Comparison of ENCODE assay signal across 10 cellular contexts in genomic region chr17:77186141-77186604, GRCh38. TPM values are rescaled to one million over a fixed set of nuclear protein-coding genes. Genes with fewer than 3 reads are reported as not detected.
DNase-seq lines count a peak whose midpoint lies in the region; ATAC-seq and TF ChIP-seq lines count a peak whose summit lies in the region.
"Had no signal": no experiment of that assay in that cellular context is flagged by ENCODE, and none has a peak within 500 bp of the region (broad histone marks: within the 10 kb centered on the region; RNA-seq: fewer than 3 reads in every experiment).

No MANE protein-coding gene starts in this region.

- no peak overlapping the region for H2BK12ac ChIP-seq in H9 (ENCODE audit: insufficient read length, low read depth, low read length)

- peak; percentile 90 for ATAC-seq in stimulated activated naive CD8-positive, alpha-beta T cell treated with anti-CD3 and anti-CD28 coated beads, Interleukin-15, amount 100 ng/mL, for 72 hours

- no peak overlapping the region for H3K4ac ChIP-seq in H9 (ENCODE audit: low read depth, low read length)

- H3K79me2 ChIP-seq in H9 (ENCODE audit: insufficient read depth, low read length), result peaks cover 2% of the 10 kb centered on the region; the same call in 1 of the 2 replicates

- no peak overlapping the region for H2BK20ac ChIP-seq in H9 (ENCODE audit: low read depth, low read length, poor library complexity, severe bottlenecking)

- H3K27ac Mint-ChIP-seq in immature natural killer cell (no peak overlapping the region), H9 (no peak overlapping the region)
- H3K27ac Mint-ChIP-seq in stimulated activated naive CD8-positive, alpha-beta T cell treated with anti-CD3 and anti-CD28 coated beads, Interleukin-15, amount 100 ng/mL, for 72 hours, result no peak overlapping the region

- H4K20me1 ChIP-seq in H9 (ENCODE audit: control insufficient read depth, insufficient read depth, insufficient read length), result no peaks in the 10 kb centered on the region

- no peak overlapping the region for H2BK120ac ChIP-seq in H9 (ENCODE audit: low read depth, low read length, poor library complexity, severe bottlenecking)

- H3K27me3 Mint-ChIP-seq in immature natural killer cell (ENCODE audit: low read depth in 3 of 3), result peaks cover 0 to 4% (median under 1%) of the 10 kb centered on the region in 3 donors
- H3K27me3 Mint-ChIP-seq in stimulated activated naive CD8-positive, alpha-beta T cell treated with anti-CD3 and anti-CD28 coated beads, Interleukin-15, amount 100 ng/mL, for 72 hours, result no peaks in the 10 kb centered on the region
- no peaks in the 10 kb centered on the region for H3K27me3 Mint-ChIP-seq in H9 (ENCODE audit: low read depth)

- TF ChIP-seq CTCF in H9 (conservative IDR thresholded peaks at IDR 0.05), result no peak

- DNase-seq in activated T-cell treated with anti-CD3 and anti-CD28 coated beads for 48 hours (ENCODE audit: low read depth) (peak; percentile 15), activated T-cell treated with anti-CD3 and anti-CD28 coated beads for 4 hours (no peak), immature natural killer cell (peak; percentile 33 to 45 (median 39)), NCI-H128 (lab: John Stamatoyannopoulos, UW; ENCODE audit: unreplicated experiment) (no peak), H9 (no peak)
- DNase-seq in activated CD8-positive, alpha-beta memory T cell treated with anti-CD3 and anti-CD28 coated beads for 48 hours (ENCODE audit: low read depth in 2 of 3, low spot score in 2 of 3), result peak; percentile 7 to 44 (median 42)
- peak; percentile 56 to 83 for DNase-seq in stimulated activated naive CD8-positive, alpha-beta T cell treated with anti-CD3 and anti-CD28 coated beads, Interleukin-15, amount 100 ng/mL, for 72 hours
- no peak for DNase-seq in central memory CD4-positive, alpha-beta T cell
- DNase-seq: aorta, NCI-H1105 treated with DMSO at 0.1 percent for 48 hours had no signal

- H4K8ac ChIP-seq in H9 (replicated peaks; ENCODE audit: insufficient read length, low read depth, low read length), result no peak overlapping the region

- no peak overlapping the region for H3K23ac ChIP-seq in H9 (ENCODE audit: insufficient read length, low read depth, low read length)

- no peak overlapping the region for H2BK15ac ChIP-seq in H9 (ENCODE audit: low read depth, low read length)

- no peaks in the 10 kb centered on the region for H3K23me2 ChIP-seq in H9 (ENCODE audit: insufficient read length, low read depth, low read length, poor library complexity, severe bottlenecking)

- H3K4me1 Mint-ChIP-seq in immature natural killer cell (peaks cover 30 to 51% of the 10 kb centered on the region in 2 donors), H9 (peaks cover 11% of the 10 kb centered on the region in 2 experiments)
- H3K4me1 Mint-ChIP-seq in stimulated activated naive CD8-positive, alpha-beta T cell treated with anti-CD3 and anti-CD28 coated beads, Interleukin-15, amount 100 ng/mL, for 72 hours, result no peaks in the 10 kb centered on the region

- H3K4me3 Mint-ChIP-seq in immature natural killer cell (no peak overlapping the region), H9 (no peak overlapping the region)
- H3K4me3 Mint-ChIP-seq in stimulated activated naive CD8-positive, alpha-beta T cell treated with anti-CD3 and anti-CD28 coated beads, Interleukin-15, amount 100 ng/mL, for 72 hours, result no peak overlapping the region

- no peaks in the 10 kb centered on the region for H3K27me3 ChIP-seq in H9 (ENCODE audit: insufficient read depth, low read length)

- no peaks in the 10 kb centered on the region for H3K9me3 Mint-ChIP-seq in immature natural killer cell
- no peaks in the 10 kb centered on the region for H3K9me3 Mint-ChIP-seq in stimulated activated naive CD8-positive, alpha-beta T cell treated with anti-CD3 and anti-CD28 coated beads, Interleukin-15, amount 100 ng/mL, for 72 hours
- H3K9me3 Mint-ChIP-seq in H9, result no peaks in the 10 kb centered on the region

- no peak overlapping the region for H2AFZ ChIP-seq in H9 (ENCODE audit: low read length)

- no CpG with 5 or more reads among the region's 13 CpGs for WGBS in H9 (ENCODE audit: extremely low coverage, insufficient read length, low lambda C conversion rate)

- H3K18ac ChIP-seq in H9 (ENCODE audit: insufficient read length, low read depth, low read length), result no peak overlapping the region

- no peak overlapping the region for H3K27ac ChIP-seq in H9 (ENCODE audit: insufficient read length, low read depth, low read length)

- H3K4me2 ChIP-seq in H9 (ENCODE audit: insufficient read depth, insufficient read length, low read length), result no peak overlapping the region

- no peak overlapping the region for H3K14ac ChIP-seq in H9 (ENCODE audit: insufficient read depth, low read length)

- no peak overlapping the region for H2AK5ac ChIP-seq in H9 (ENCODE audit: insufficient read length, low read length)

- peaks cover 2 to 6% (median 5%) of the 10 kb centered on the region in 3 donors for H3K36me3 Mint-ChIP-seq in immature natural killer cell
- peaks cover under 1 to 5% (median 2%) of the 10 kb centered on the region in 3 experiments; a peak in 4 of 7 replicates for H3K36me3 Mint-ChIP-seq in H9 (ENCODE audit: insufficient read depth in 1 of 3, low read depth in 3 of 3)

- H3K9ac ChIP-seq in H9 (ENCODE audit: extremely low read depth, insufficient read length, low read length), result no peak overlapping the region

- H3K56ac ChIP-seq in H9 (ENCODE audit: insufficient read length, low read depth, low read length), result no peak overlapping the region

- no peaks in the 10 kb centered on the region for H3K9me3 ChIP-seq in H9 (ENCODE audit: control insufficient read depth, low read depth, low read length)

- no peaks in the 10 kb centered on the region for H3K4me1 ChIP-seq in H9 (ENCODE audit: insufficient read depth, low read length)

- no peaks in the 10 kb centered on the region for H3K79me1 ChIP-seq in H9 (ENCODE audit: insufficient read depth, low read depth, low read length, poor library complexity, severe bottlenecking)

- no peak overlapping the region for H3T11ph ChIP-seq in H9 (ENCODE audit: low read length)

- no peak overlapping the region for H4K91ac ChIP-seq in H9 (ENCODE audit: insufficient read length, low read depth, low read length)

- H2BK5ac ChIP-seq in H9 (ENCODE audit: insufficient read length, low read length), result no peak overlapping the region

- no peak overlapping the region for H4K5ac ChIP-seq in H9 (ENCODE audit: insufficient read length, low read depth, low read length)

RNA-seq across cellular contexts. Expression of gene SEC14L1, which starts 45.4 kb away (rescaled TPM):
- polyA plus RNA-seq in immature natural killer cell, result 10 to 100 TPM; 14.8 to 25.6 (median 19.4) TPM
- total RNA-seq in H9 (2021), result 58.6 and 62.1 TPM in 2 replicates

Comparison
In these comparisons a context has a peak if more than half of its experiments do, and no peak if none do; other contexts are left out.
1. DNase-seq: peak in activated T-cell treated with anti-CD3 and anti-CD28 coated beads for 48 hours (single experiment), activated CD8-positive, alpha-beta memory T cell treated with anti-CD3 and anti-CD28 coated beads for 48 hours (3 of 3), immature natural killer cell (3 of 3) and stimulated activated naive CD8-positive, alpha-beta T cell treated with anti-CD3 and anti-CD28 coated beads, Interleukin-15, amount 100 ng/mL, for 72 hours (2 of 2); none in activated T-cell treated with anti-CD3 and anti-CD28 coated beads for 4 hours (single experiment), NCI-H128 (single experiment), central memory CD4-positive, alpha-beta T cell (single experiment) and H9 (single experiment).